ENCODE assay signal across 24 cellular contexts in the genomic region with DNA sequence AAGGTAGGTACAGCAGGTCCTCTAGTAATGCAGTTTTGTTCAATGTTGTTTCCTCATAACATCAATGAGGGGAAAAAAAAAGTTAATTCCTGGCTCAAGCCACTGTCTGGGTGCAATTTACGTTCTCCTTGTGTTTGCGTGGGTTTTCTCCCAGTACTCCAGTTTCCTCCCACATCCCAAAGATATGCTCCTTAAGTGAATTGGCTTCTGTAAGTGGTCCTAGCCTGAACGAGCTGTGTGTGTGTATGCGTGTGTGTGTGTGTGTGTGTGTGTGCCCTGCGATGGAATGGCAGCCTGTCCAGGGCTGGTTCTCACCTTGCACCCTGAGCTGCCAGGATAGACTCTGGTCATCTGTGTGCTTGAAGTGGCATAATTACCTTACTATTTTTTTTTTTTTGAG.
"Had no signal": no experiment of that assay in that cellular context is flagged by ENCODE, and none has a peak within 500 bp of the region (broad histone marks: within the 10 kb centered on the region; RNA-seq: fewer than 3 reads in every experiment).

No MANE protein-coding gene starts in this region.

- H3K27ac Mint-ChIP-seq: dendritic cell treated with granulocyte-macrophage colony-stimulating factor and Interleukin-4, amounts not matched to agents 40 ng/mL and 50 ng/mL, for 4 days; effector memory CD8-positive, alpha-beta T cell; endodermal cell had no signal

- H3K4me1 Mint-ChIP-seq: endodermal cell had no signal

- H3K27ac ChIP-seq: colonic mucosa, coronary artery, epithelial cell of prostate, esophagus muscularis mucosa, esophagus squamous epithelium, foreskin keratinocyte, gastrocnemius medialis, gastroesophageal sphincter, heart left ventricle had no signal

- H3K36me3 ChIP-seq: colonic mucosa, esophagus muscularis mucosa, esophagus squamous epithelium, gastrocnemius medialis, gastroesophageal sphincter, heart left ventricle had no signal

- H3K27me3 ChIP-seq: colonic mucosa, dorsolateral prefrontal cortex, esophagus muscularis mucosa, esophagus squamous epithelium, gastrocnemius medialis, gastroesophageal sphincter, heart left ventricle had no signal

- H3K4me3 Mint-ChIP-seq: dendritic cell treated with granulocyte-macrophage colony-stimulating factor and Interleukin-4, amounts not matched to agents 40 ng/mL and 50 ng/mL, for 4 days; effector memory CD8-positive, alpha-beta T cell; endodermal cell had no signal

- H3K9me3 ChIP-seq: colonic mucosa, esophagus muscularis mucosa, esophagus squamous epithelium, gastrocnemius medialis, gastroesophageal sphincter, heart left ventricle had no signal

- DNase-seq: colonic mucosa; cortex of kidney; dermis blood vessel endothelial cell; dorsolateral prefrontal cortex; effector CD4-positive, alpha-beta T cell; effector CD8-positive, alpha-beta T cell; effector memory CD4-positive, alpha-beta T cell; effector memory CD8-positive, alpha-beta T cell; endodermal cell; erythroblast; esophagus squamous epithelium; foreskin fibroblast; foreskin keratinocyte; foreskin melanocyte; gastrocnemius medialis; glutamatergic neuron; head of caudate nucleus; heart left ventricle had no signal

- ATAC-seq: effector memory CD8-positive, alpha-beta T cell; esophagus mucosa; foreskin keratinocyte; gastrocnemius medialis; gastroesophageal sphincter; heart left ventricle had no signal

- H3K4me1 ChIP-seq: colonic mucosa, esophagus muscularis mucosa, esophagus squamous epithelium, foreskin keratinocyte, gastrocnemius medialis, gastroesophageal sphincter, heart left ventricle had no signal

- H3K27me3 Mint-ChIP-seq: dendritic cell treated with granulocyte-macrophage colony-stimulating factor and Interleukin-4, amounts not matched to agents 40 ng/mL and 50 ng/mL, for 4 days had no signal

- H3K4me3 ChIP-seq: colonic mucosa, coronary artery, esophagus muscularis mucosa, esophagus squamous epithelium, gastrocnemius medialis, gastroesophageal sphincter, heart left ventricle had no signal

- H3K9me3 Mint-ChIP-seq: dendritic cell treated with granulocyte-macrophage colony-stimulating factor and Interleukin-4, amounts not matched to agents 40 ng/mL and 50 ng/mL, for 4 days; effector memory CD8-positive, alpha-beta T cell; endodermal cell had no signal
